In the genomic region with DNA sequence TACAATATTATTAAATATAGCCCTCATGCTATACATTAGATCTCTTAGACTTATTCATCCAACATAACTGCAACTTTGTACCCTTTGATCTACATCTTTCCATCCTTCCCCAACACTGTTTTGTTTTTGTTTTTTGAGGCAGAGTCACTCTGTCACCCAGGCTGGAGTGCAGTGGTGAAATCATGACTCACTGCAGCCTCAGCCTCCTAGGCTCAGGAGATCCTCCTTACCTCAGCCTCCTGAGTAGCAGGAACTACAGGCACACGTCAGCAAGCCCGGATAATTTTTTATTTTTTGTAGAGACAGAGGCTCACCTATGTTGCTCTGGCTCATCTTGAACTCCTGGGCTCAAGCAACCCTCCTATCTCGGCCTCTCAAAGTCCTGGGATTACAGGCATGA, we compare ENCODE assay signal across 16 cellular contexts.
"Had no signal": no experiment of that assay in that cellular context is flagged by ENCODE, and none has a peak within 500 bp of the region (broad histone marks: within the 10 kb centered on the region; RNA-seq: fewer than 3 reads in every experiment).

No MANE protein-coding gene starts in this region.

- ATAC-seq: activated CD8-positive, alpha-beta T cell treated with anti-CD3 and anti-CD28 coated beads for 36 hours; body of pancreas; effector memory CD8-positive, alpha-beta T cell; foreskin keratinocyte; heart right ventricle; left lobe of liver; mucosa of descending colon; natural killer cell treated with Interleukin-12 subunit alpha and Interleukin-12 subunit beta and Interleukin-15 and Interleukin-18, amount 100 ng/mL, for 72 hours; stimulated activated naive CD8-positive, alpha-beta T cell treated with anti-CD3 and anti-CD28 coated beads, Interleukin-15, amount 100 ng/mL, for 72 hours had no signal

- DNase-seq: activated CD8-positive, alpha-beta T cell treated with anti-CD3 and anti-CD28 coated beads for 36 hours; amniotic stem cell; body of pancreas; central memory CD4-positive, alpha-beta T cell; effector memory CD8-positive, alpha-beta T cell; foreskin keratinocyte; heart right ventricle; mucosa of descending colon; stimulated activated CD4-positive, alpha-beta T cell treated with anti-CD3 and anti-CD28 coated beads, Interleukin-4, amount 100 ng/mL, for 1 hour; stimulated activated naive CD8-positive, alpha-beta T cell treated with anti-CD3 and anti-CD28 coated beads, Interleukin-15, amount 100 ng/mL, for 72 hours; testis had no signal

- H3K27ac Mint-ChIP-seq: activated CD8-positive, alpha-beta T cell treated with anti-CD3 and anti-CD28 coated beads for 36 hours; activated naive CD4-positive, alpha-beta T cell treated with anti-CD3 and anti-CD28 coated beads, Interleukin-2, amount 50 U/mL, for 72 hours; natural killer cell treated with Interleukin-12 subunit alpha and Interleukin-12 subunit beta and Interleukin-15 and Interleukin-18, amount 100 ng/mL, for 72 hours; stimulated activated naive CD8-positive, alpha-beta T cell treated with anti-CD3 and anti-CD28 coated beads, Interleukin-15, amount 100 ng/mL, for 72 hours; T-helper 2 cell treated with Interferon-gamma antibody and Interleukin-4, amounts not matched to agents 5 μg/mL and 100 μg/mL, for 36 hours had no signal

- H3K27me3 Mint-ChIP-seq: activated CD8-positive, alpha-beta T cell treated with anti-CD3 and anti-CD28 coated beads for 36 hours; effector memory CD8-positive, alpha-beta T cell; natural killer cell treated with Interleukin-12 subunit alpha and Interleukin-12 subunit beta and Interleukin-15 and Interleukin-18, amount 100 ng/mL, for 72 hours; stimulated activated naive CD8-positive, alpha-beta T cell treated with anti-CD3 and anti-CD28 coated beads, Interleukin-15, amount 100 ng/mL, for 72 hours had no signal

- H3K4me3 ChIP-seq: body of pancreas, esophagus muscularis mucosa, heart right ventricle, mucosa of descending colon, testis had no signal

- H3K27me3 ChIP-seq: body of pancreas, esophagus muscularis mucosa, foreskin keratinocyte, heart right ventricle, testis had no signal

- H3K4me3 Mint-ChIP-seq: activated CD8-positive, alpha-beta T cell treated with anti-CD3 and anti-CD28 coated beads for 36 hours; effector memory CD8-positive, alpha-beta T cell; natural killer cell treated with Interleukin-12 subunit alpha and Interleukin-12 subunit beta and Interleukin-15 and Interleukin-18, amount 100 ng/mL, for 72 hours; stimulated activated naive CD8-positive, alpha-beta T cell treated with anti-CD3 and anti-CD28 coated beads, Interleukin-15, amount 100 ng/mL, for 72 hours; T-helper 2 cell treated with Interferon-gamma antibody and Interleukin-4, amounts not matched to agents 5 μg/mL and 100 μg/mL, for 36 hours had no signal

- H3K4me1 ChIP-seq: foreskin keratinocyte, testis had no signal

- H3K9me3 ChIP-seq: body of pancreas, esophagus muscularis mucosa, heart right ventricle, mucosa of descending colon, testis had no signal

- H3K27ac ChIP-seq: body of pancreas, esophagus muscularis mucosa, foreskin keratinocyte, heart right ventricle, testis had no signal

- H3K9me3 Mint-ChIP-seq: activated CD8-positive, alpha-beta T cell treated with anti-CD3 and anti-CD28 coated beads for 36 hours; effector memory CD8-positive, alpha-beta T cell; natural killer cell treated with Interleukin-12 subunit alpha and Interleukin-12 subunit beta and Interleukin-15 and Interleukin-18, amount 100 ng/mL, for 72 hours had no signal
